In genomic region chr1:20731057-20731991, GRCh38 we compare ENCODE assay signal across 8 cellular contexts. TPM values are rescaled to one million over a fixed set of nuclear protein-coding genes. Genes with fewer than 3 reads are reported as not detected.
A peak's percentile ranks its signal among the peaks of the same experiment; 100 is the strongest.
DNase-seq lines count a peak whose midpoint lies in the region; ATAC-seq, FAIRE-seq and TF ChIP-seq lines count a peak whose summit lies in the region.

No MANE protein-coding gene starts in this region.

- H3K36me3 ChIP-seq in bronchial epithelial cell (ENCODE audit: control insufficient read depth, insufficient read depth, low read length) (peaks cover 2% of the 10 kb centered on the region), muscle layer of colon (ENCODE audit: insufficient read depth, low read length) (no peaks in the 10 kb centered on the region)

- H3K4me1 ChIP-seq in muscle layer of colon (ENCODE audit: insufficient read depth, low read length) = peaks cover 10% of the 10 kb centered on the region

- DNase-seq in GM12864 (ENCODE audit: low read depth) = no peak
- no peak for DNase-seq in bronchial epithelial cell (ENCODE audit: low read depth)
- no peak for DNase-seq in HuH-7 (ENCODE audit: low spot score)
- DNase-seq in LoVo (ENCODE audit: low spot score) = no peak
- DNase-seq in NCI-H2171 (lab: John Stamatoyannopoulos, UW) = no peak

- H3K27me3 ChIP-seq in bronchial epithelial cell (ENCODE audit: control insufficient read depth, insufficient read depth, low read length) (no peaks in the 10 kb centered on the region), muscle layer of colon (ENCODE audit: control insufficient read depth in 1 of 2, insufficient read depth in 2 of 2, low read length in 2 of 2) (peaks cover 9 to 22% of the 10 kb centered on the region in 2 donors)

- no peak for FAIRE-seq in bronchial epithelial cell (lab: Jason Lieb, UNC)

- TF ChIP-seq CTCF in GM12864 (IDR thresholded peaks at IDR 0.05; ENCODE audit: low read depth, low read length, missing control alignments) = no peak
- TF ChIP-seq CTCF in bronchial epithelial cell (IDR thresholded peaks at IDR 0.05; ENCODE audit: insufficient read depth, low read length, severe bottlenecking) = no peak

- no peaks in the 10 kb centered on the region for H3K9me3 ChIP-seq in muscle layer of colon (ENCODE audit: low read length)

- no peak overlapping the region for H3K27ac ChIP-seq in muscle layer of colon (ENCODE audit: low read depth, low read length)

- no peak overlapping the region for H3K9ac ChIP-seq in muscle layer of colon (ENCODE audit: low read length)

- H3K4me3 ChIP-seq in GM12864 (ENCODE audit: low read depth, low read length) (peak overlapping the region; percentile 60), bronchial epithelial cell (ENCODE audit: low read depth, low read length) (peak overlapping the region; percentile 72), muscle layer of colon (ENCODE audit: low read depth in 1 of 2, low read length in 2 of 2) (peak overlapping the region; percentile 38 to 75)

- peak; percentile 17 for ATAC-seq in HG03354 (IDR thresholded peaks at IDR 0.05; ENCODE audit: poor library complexity, severe bottlenecking, unreplicated experiment)
- ATAC-seq in esophagus mucosa = no peak

RNA-seq across cellular contexts. Expression of gene SH2D5, which starts 1.2 kb away (rescaled TPM):
- total RNA-seq in bronchial epithelial cell (32.6 and 55.3 TPM in 2 replicates), esophagus mucosa (0.64 TPM)

RNA-seq across cellular contexts. Expression of gene KIF17, which starts 13.5 kb away (rescaled TPM):
- total RNA-seq in bronchial epithelial cell = 1.0 and 3.2 TPM in 2 replicates
- 0.60 TPM for total RNA-seq in esophagus mucosa

RNA-seq across cellular contexts. Expression of gene HP1BP3, which starts 55.8 kb away (rescaled TPM):
- total RNA-seq in bronchial epithelial cell (102 and 131 TPM in 2 replicates), esophagus mucosa (147 TPM)

Comparison
In these comparisons a context has a peak if more than half of its experiments do, and no peak if none do; other contexts are left out.
1. RNA of gene SH2D5, which starts 1.2 kb away (total RNA-seq): 32.6 to 55.3 TPM in bronchial epithelial cell; 0.64 TPM in esophagus mucosa (single experiment); every median in the first group is over 10 times any median in the second.
2. Peak in every context shown above with its lines, with median percentiles within 50 percentile points of each other: H3K4me3 ChIP-seq.